ENCODE assay signal across 10 cellular contexts in genomic region chr15:75335313-75335704, GRCh38. TPM values are rescaled to one million over a fixed set of nuclear protein-coding genes. Genes with fewer than 3 reads are reported as not detected.
DNase-seq lines count a peak whose midpoint lies in the region; ATAC-seq, FAIRE-seq and TF ChIP-seq lines count a peak whose summit lies in the region.
"Had no signal": no experiment of that assay in that cellular context is flagged by ENCODE, and none has a peak within 500 bp of the region (broad histone marks: within the 10 kb centered on the region; RNA-seq: fewer than 3 reads in every experiment).

No MANE protein-coding gene starts in this region.

- no peaks in the 10 kb centered on the region for H3K9me2 ChIP-seq in MM.1S (replicated peaks; ENCODE audit: insufficient read depth, low read length)

- H3K79me2 ChIP-seq in MM.1S (ENCODE audit: low read length) = peaks cover 13% of the 10 kb centered on the region
- H3K79me2 ChIP-seq in H1 (ENCODE audit: control insufficient read depth in 1 of 2, insufficient read depth in 2 of 2, low read length in 2 of 2) = peaks cover 0 to 7% of the 10 kb centered on the region in 2 experiments; a peak in 2 of 4 replicates

- POLR2A ChIA-PET in CD4-positive, alpha-beta T cell (lab: Charles Lee) = interaction anchor here (1.0 to 2.3 kb wide), 3 partner anchors 15 to 305 kb away, joined by 4 to 16 read pairs (median 4); partner anchors contain the start of genes IMP3 and MAN2C1
- POLR2A ChIA-PET in H1 (lab: Charles Lee; ENCODE audit: partially characterized antibody) = interaction anchor here (0.7 to 2.2 kb wide), 6 partner anchors 8 to 286 kb away, joined by 3 to 10 read pairs (median 6); partner anchors contain the start of gene NEIL1

- H2BK15ac ChIP-seq in H1 (ENCODE audit: low read length) = no peak overlapping the region

- no peak for FAIRE-seq in H1 (lab: Jason Lieb, UNC)

- no peak overlapping the region for H3K23ac ChIP-seq in H1 (ENCODE audit: insufficient read length)

- intact Hi-C loops in CD4-positive, alpha-beta T cell (cut with DNase I, micrococcal nuclease) = no loop called here

- H3K4me3 Mint-ChIP-seq in CD4-positive, alpha-beta T cell = peak overlapping the region; percentile 88

- CTCF ChIA-PET in CD4-positive, alpha-beta T cell (lab: Charles Lee) = interaction anchor here (1.7 kb wide), 1 partner anchor 32 kb away, joined by 6 read pairs; no protein-coding TSS in a partner anchor
- CTCF ChIA-PET in H1 (lab: Charles Lee; ENCODE audit: partially characterized antibody) = interaction anchor here (1.2 to 1.4 kb wide), 2 partner anchors 27 to 131 kb away, joined by 3 to 4 read pairs; no protein-coding TSS in a partner anchor

- TF ChIP-seq EP300 in H1 (IDR thresholded peaks at IDR 0.05; ENCODE audit: borderline replicate concordance in 1 of 2, low read depth in 2 of 2, low read length in 2 of 2) = no peak

- no peak for ATAC-seq in CD4-positive, alpha-beta T cell (ENCODE audit: poor library complexity)
- ATAC-seq in GM21515 (IDR thresholded peaks at IDR 0.05; ENCODE audit: unreplicated experiment) (no peak), HG03175 (IDR thresholded peaks at IDR 0.05; ENCODE audit: unreplicated experiment) (no peak)

- no peaks in the 10 kb centered on the region for H3K27me3 ChIP-seq in CD4-positive, alpha-beta T cell (ENCODE audit: control insufficient read depth, insufficient read depth, low read length)
- H3K27me3 ChIP-seq in MM.1S (replicated peaks; ENCODE audit: insufficient read depth, low read length) = no peaks in the 10 kb centered on the region
- no peaks in the 10 kb centered on the region; a peak in 1 of 7 replicates for H3K27me3 ChIP-seq in H1 (replicated peaks in 1 of 4; ENCODE audit: control insufficient read depth in 3 of 4, extremely low read depth in 1 of 4, insufficient read depth in 3 of 4, low read length in 3 of 4)
- H3K27me3 ChIP-seq in neuron (ENCODE audit: insufficient read depth, low read length) = peaks cover 1% of the 10 kb centered on the region

- TF ChIP-seq POLR2A in H1 (IDR thresholded peaks at IDR 0.05; ENCODE audit: control extremely low read depth in 1 of 2, low read depth in 2 of 2, low read length in 2 of 2) = no peak

- H3K9ac ChIP-seq in MM.1S (ENCODE audit: low read length) (peak overlapping the region; percentile 81; the same call in 1 of the 2 replicates), H1 (replicated peaks in 1 of 4; ENCODE audit: extremely low read depth in 1 of 4, low read depth in 3 of 4, low read length in 3 of 4) (peak overlapping the region in 3 of 4 experiments; percentile 26 to 54 (median 31); a peak in 3 of 7 replicates)

- peaks cover 21% of the 10 kb centered on the region for H3K4me1 Mint-ChIP-seq in CD4-positive, alpha-beta T cell (ENCODE audit: low read depth)

- no peak overlapping the region for H2BK12ac ChIP-seq in H1 (ENCODE audit: low read depth, low read length)

- peak overlapping the region; percentile 84 for H3K4me2 ChIP-seq in MM.1S (ENCODE audit: low read depth, low read length)
- peak overlapping the region; percentile 84 to 97 for H3K4me2 ChIP-seq in H1 (ENCODE audit: insufficient read depth in 1 of 2, low read depth in 2 of 2, low read length in 2 of 2)

- peaks cover 14% of the 10 kb centered on the region for H3F3A ChIP-seq in MM.1S (ENCODE audit: insufficient read depth, low read length)

- H3K9me3 Mint-ChIP-seq in CD4-positive, alpha-beta T cell = no peaks in the 10 kb centered on the region

- no peak overlapping the region for H2AK5ac ChIP-seq in H1 (ENCODE audit: low read depth, low read length)

- no peak overlapping the region for H3K27ac ChIP-seq in CD4-positive, alpha-beta T cell (ENCODE audit: low read depth, low read length)
- H3K27ac ChIP-seq in MM.1S (ENCODE audit: low read length) = no peak overlapping the region
- H3K27ac ChIP-seq in H1 (ENCODE audit: low read depth, low read length) = no peak overlapping the region

- H3K18ac ChIP-seq in H1 (ENCODE audit: extremely low read depth, low read length) = no peak overlapping the region

- no peak overlapping the region for H2BK5ac ChIP-seq in H1 (ENCODE audit: low read depth, low read length)

- no peaks in the 10 kb centered on the region for H3K9me3 ChIP-seq in CD4-positive, alpha-beta T cell (ENCODE audit: control insufficient read depth, low read length)
- H3K9me3 ChIP-seq in MM.1S (replicated peaks; ENCODE audit: insufficient read depth, low read length) (no peaks in the 10 kb centered on the region), H1 (ENCODE audit: insufficient read depth in 2 of 2, low read depth in 1 of 2, low read length in 1 of 2) (no peaks in the 10 kb centered on the region), neuron (ENCODE audit: low read length) (no peaks in the 10 kb centered on the region)

- no peak overlapping the region for H4K5ac ChIP-seq in H1 (ENCODE audit: insufficient read length, low read depth, low read length)

- TF ChIP-seq RAD21 in H1 (IDR thresholded peaks at IDR 0.05 in 1 of 2, conservative IDR thresholded peaks at IDR 0.05 in 1 of 2; ENCODE audit: low read depth in 2 of 2, low read length in 2 of 2) = no peak

- H3K4me3 ChIP-seq in MM.1S (ENCODE audit: low read length) = peak overlapping the region; percentile 83
- H3K4me3 ChIP-seq in H1 (ENCODE audit: extremely low read depth in 1 of 4, insufficient read depth in 2 of 4, low read depth in 3 of 4, low read length in 4 of 4) = peak overlapping the region; percentile 50 to 91 (median 86); a peak in 6 of 8 replicates
- peak overlapping the region; percentile 81 for H3K4me3 ChIP-seq in neuron (ENCODE audit: low read length)

- H2AFZ ChIP-seq in MM.1S (ENCODE audit: low read length) (peak overlapping the region; percentile 80), H1 (ENCODE audit: low read length) (peak overlapping the region; percentile 25; the same call in 1 of the 2 replicates), neuron (ENCODE audit: low read depth, low read length) (peak overlapping the region; percentile 96)

- H3K56ac ChIP-seq in H1 (replicated peaks; ENCODE audit: insufficient read length, low read depth, low read length) = no peak overlapping the region

- H4K8ac ChIP-seq in H1 (ENCODE audit: extremely low read depth, insufficient read depth, low read length) = no peak overlapping the region

- H4K20me1 ChIP-seq in MM.1S (ENCODE audit: insufficient read depth, low read length) (no peaks in the 10 kb centered on the region), H1 (replicated peaks in 1 of 2; ENCODE audit: control insufficient read depth in 1 of 2, insufficient read depth in 2 of 2, low read length in 2 of 2) (no peaks in the 10 kb centered on the region)

- peak overlapping the region; percentile 60 for H3K27ac Mint-ChIP-seq in CD4-positive, alpha-beta T cell

- H3K36me3 Mint-ChIP-seq in CD4-positive, alpha-beta T cell (ENCODE audit: low read depth) = no peaks in the 10 kb centered on the region

- WGBS in H1 (ENCODE audit: extremely low coverage in 1 of 2, insufficient coverage in 1 of 2, insufficient read length in 1 of 2, insufficient replicate concordance in 2 of 2, low coverage in 1 of 2, low lambda C conversion rate in 2 of 2, missing lambda C conversion rate in 1 of 2), 2 experiments = 65% methylated on average over 3 of the region's 3 CpGs; no CpG with 5 or more reads in 1 of the 2 experiments

- H3K4ac ChIP-seq in H1 (replicated peaks; ENCODE audit: insufficient read length, low read depth, low read length) = peak overlapping the region; percentile 78

- H3K14ac ChIP-seq in H1 (ENCODE audit: insufficient read length) = no peak overlapping the region

- H3K23me2 ChIP-seq in H1 (ENCODE audit: low read depth, low read length) = peaks cover 8% of the 10 kb centered on the region

- H3K4me1 ChIP-seq in MM.1S (ENCODE audit: low read length) (peaks cover 10% of the 10 kb centered on the region; the same call in 1 of the 2 replicates), H1 (replicated peaks in 1 of 4; ENCODE audit: control insufficient read depth in 3 of 4, insufficient read depth in 4 of 4, low read length in 3 of 4) (peaks cover 0 to 7% (median 2%) of the 10 kb centered on the region in 4 experiments; a peak in 5 of 7 replicates), neuron (ENCODE audit: insufficient read depth, low read length) (peaks cover 12% of the 10 kb centered on the region)

- DNase-seq in CD4-positive, alpha-beta T cell = no peak
- DNase-seq in MM.1S (no peak), H1 (ENCODE audit: low read depth in 1 of 2, low spot score in 2 of 2) (no peak), activated gamma-delta T cell treated with Interleukin-2 at 50 U/mL for 16 hours (no peak), hippocampal formation (lab: John Stamatoyannopoulos, UW) (no peak)
- DNase-seq: NCI-H2107 had no signal

- 0 out of 2 replicates have a peak, but pooled peaks cover 2% of the 10 kb centered on the region for H3K79me1 ChIP-seq in H1 (ENCODE audit: low read depth, low read length)

- H3K36me3 ChIP-seq in MM.1S (replicated peaks; ENCODE audit: insufficient read depth, low read length) = no peaks in the 10 kb centered on the region
- peaks cover 3 to 18% (median 5%) of the 10 kb centered on the region in 4 experiments; a peak in 5 of 8 replicates for H3K36me3 ChIP-seq in H1 (ENCODE audit: control insufficient read depth in 2 of 4, insufficient read depth in 4 of 4, low read length in 3 of 4)
- H3K36me3 ChIP-seq in neuron (ENCODE audit: insufficient read depth, low read length) = peaks cover 17% of the 10 kb centered on the region

- H4K91ac ChIP-seq in H1 (replicated peaks; ENCODE audit: insufficient read length, low read length) = no peak overlapping the region

- no peak overlapping the region for H2BK120ac ChIP-seq in H1 (replicated peaks; ENCODE audit: low read depth, low read length)

- no peak overlapping the region for H2BK20ac ChIP-seq in H1 (ENCODE audit: low read length)

- TF ChIP-seq CTCF in CD4-positive, alpha-beta T cell (IDR thresholded peaks at IDR 0.05) = no peak
- TF ChIP-seq CTCF in MM.1S (IDR thresholded peaks at IDR 0.05; ENCODE audit: low read length) (no peak), H1 (IDR thresholded peaks at IDR 0.05; ENCODE audit: control extremely low read depth in 1 of 3, insufficient read depth in 1 of 3, low read depth in 1 of 3, low read length in 3 of 3) (no peak)

- no peaks in the 10 kb centered on the region for H3K27me3 Mint-ChIP-seq in CD4-positive, alpha-beta T cell

RNA-seq across cellular contexts. Expression of gene COMMD4, which starts 0.6 kb away (rescaled TPM):
- 10 to 100 TPM; 10.8 to 12.1 TPM for total RNA-seq in CD4-positive, alpha-beta T cell
- total RNA-seq in H1 (2021; fragmentation: NEBNext Ultra II Directional; extraction: Animal tissue kit (Norgen Biotek cat#: 25700)) = 131 and 132 TPM in 2 replicates
- polyA plus RNA-seq in H1 (2011; rRNA removed) = 236 and 265 TPM in 2 replicates
- 273 TPM for polyA plus RNA-seq in H1 (2011; cell fraction: cytosol; rRNA removed)
- 252 TPM for polyA plus RNA-seq in H1 (2011; cell fraction: nucleus; rRNA removed)
- 109 to 154 TPM (median 150 TPM) in 4 replicates for polyA plus RNA-seq in H1 (2012, experiment 1 of 2)
- 168 TPM for polyA plus RNA-seq in H1 (2012, experiment 2 of 2)
- 118 TPM for polyA plus RNA-seq in H1 (2013, experiment 1 of 2)
- polyA plus RNA-seq in H1 (2013, experiment 2 of 2) = 115 TPM
- 51.0 and 53.9 TPM in 2 replicates for polyA minus RNA-seq in H1 (2011; rRNA and poly(A)+ RNA removed)
- 33.5 TPM for polyA minus RNA-seq in H1 (2011; cell fraction: cytosol; rRNA and poly(A)+ RNA removed)
- polyA minus RNA-seq in H1 (2011; cell fraction: nucleus; rRNA and poly(A)+ RNA removed) = 38.7 TPM

RNA-seq across cellular contexts. Expression of gene NEIL1, which starts 11.5 kb away (rescaled TPM):
- 10 to 100 TPM; 30.5 to 30.6 TPM for total RNA-seq in CD4-positive, alpha-beta T cell
- 10.9 and 12.2 TPM in 2 replicates for total RNA-seq in H1 (2021; fragmentation: NEBNext Ultra II Directional; extraction: Animal tissue kit (Norgen Biotek cat#: 25700))
- 10.4 and 19.5 TPM in 2 replicates for polyA plus RNA-seq in H1 (2011; rRNA removed)
- 12.4 TPM for polyA plus RNA-seq in H1 (2011; cell fraction: cytosol; rRNA removed)
- polyA plus RNA-seq in H1 (2011; cell fraction: nucleus; rRNA removed) = 49.5 TPM
- polyA plus RNA-seq in H1 (2012, experiment 1 of 2) = 14.7 to 18.1 TPM (median 15.4 TPM) in 4 replicates
- polyA plus RNA-seq in H1 (2012, experiment 2 of 2) = 10.2 TPM
- 11.4 TPM for polyA plus RNA-seq in H1 (2013, experiment 1 of 2)
- 8.7 TPM for polyA plus RNA-seq in H1 (2013, experiment 2 of 2)
- polyA minus RNA-seq in H1 (2011; rRNA and poly(A)+ RNA removed) = 3.5 and 4.2 TPM in 2 replicates
- polyA minus RNA-seq in H1 (2011; cell fraction: cytosol; rRNA and poly(A)+ RNA removed) = 5.3 TPM
- 12.7 TPM for polyA minus RNA-seq in H1 (2011; cell fraction: nucleus; rRNA and poly(A)+ RNA removed)

RNA-seq across cellular contexts. Expression of gene MAN2C1, which starts 33.1 kb away (rescaled TPM):
- 100 to 1,000 TPM; 519 to 546 TPM for total RNA-seq in CD4-positive, alpha-beta T cell
- total RNA-seq in H1 (2021; fragmentation: NEBNext Ultra II Directional; extraction: Animal tissue kit (Norgen Biotek cat#: 25700)) = 79.1 and 88.9 TPM in 2 replicates
- 56.3 and 92.9 TPM in 2 replicates for polyA plus RNA-seq in H1 (2011; rRNA removed)
- 79.0 TPM for polyA plus RNA-seq in H1 (2011; cell fraction: cytosol; rRNA removed)
- polyA plus RNA-seq in H1 (2011; cell fraction: nucleus; rRNA removed) = 521 TPM
- polyA plus RNA-seq in H1 (2012, experiment 1 of 2) = 66.5 to 112 TPM (median 91.4 TPM) in 4 replicates
- 59.8 TPM for polyA plus RNA-seq in H1 (2012, experiment 2 of 2)
- polyA plus RNA-seq in H1 (2013, experiment 1 of 2) = 35.5 TPM
- 29.7 TPM for polyA plus RNA-seq in H1 (2013, experiment 2 of 2)
- polyA minus RNA-seq in H1 (2011; rRNA and poly(A)+ RNA removed) = 49.7 and 55.5 TPM in 2 replicates
- 53.7 TPM for polyA minus RNA-seq in H1 (2011; cell fraction: cytosol; rRNA and poly(A)+ RNA removed)
- polyA minus RNA-seq in H1 (2011; cell fraction: nucleus; rRNA and poly(A)+ RNA removed) = 195 TPM

RNA-seq across cellular contexts. Expression of gene GOLGA6D, which starts 52.7 kb away (rescaled TPM):
- total RNA-seq in CD4-positive, alpha-beta T cell = not detected
- 0.69 and 0.73 TPM in 2 replicates for total RNA-seq in H1 (2021; fragmentation: NEBNext Ultra II Directional; extraction: Animal tissue kit (Norgen Biotek cat#: 25700))
- polyA plus RNA-seq in H1 (2011; rRNA removed) = 0.20 and 0.27 TPM in 2 replicates
- 0.58 TPM for polyA plus RNA-seq in H1 (2011; cell fraction: cytosol; rRNA removed)
- 0.74 TPM for polyA plus RNA-seq in H1 (2011; cell fraction: nucleus; rRNA removed)
- 0.25 to 0.81 TPM (median 0.51 TPM) in 4 replicates for polyA plus RNA-seq in H1 (2012, experiment 1 of 2)
- polyA plus RNA-seq in H1 (2012, experiment 2 of 2) = 0.14 TPM
- 0.77 TPM for polyA plus RNA-seq in H1 (2013, experiment 1 of 2)
- polyA plus RNA-seq in H1 (2013, experiment 2 of 2) = 0.85 TPM
- 0.47 and 0.68 TPM in 2 replicates for polyA minus RNA-seq in H1 (2011; rRNA and poly(A)+ RNA removed)
- not detected for polyA minus RNA-seq in H1 (2011; cell fraction: cytosol; rRNA and poly(A)+ RNA removed)
- not detected for polyA minus RNA-seq in H1 (2011; cell fraction: nucleus; rRNA and poly(A)+ RNA removed)
- total RNA-seq: dermis microvascular lymphatic vessel endothelial cell had no signal

Comparison
In these comparisons a context has a peak if more than half of its experiments do, and no peak if none do; other contexts are left out.
1. H2AFZ ChIP-seq: peak in every context shown above with its lines; median percentile 96 in neuron; 80 in MM.1S; 25 in H1.
2. RNA of gene COMMD4, which starts 0.6 kb away (total RNA-seq): 131 to 132 TPM in H1; 10.8 to 12.1 TPM in CD4-positive, alpha-beta T cell; every median in the first group is over 10 times any median in the second.
3. Peak in every context shown above with its lines, with median percentiles within 50 percentile points of each other: H3K4me3 ChIP-seq.